ENCODE assay signal across 27 cellular contexts in genomic region chr5:149846021-149846420, GRCh38.
"Had no signal": no experiment of that assay in that cellular context is flagged by ENCODE, and none has a peak within 500 bp of the region (broad histone marks: within the 10 kb centered on the region; RNA-seq: fewer than 3 reads in every experiment).

No MANE protein-coding gene starts in this region.

- H3K4me1 Mint-ChIP-seq: naive B cell; natural killer cell; stimulated activated memory B cell treated with anti-CD40 and anti-IgM and Interleukin-4, amounts not matched to agents 10 μg/mL and 1 μg/mL and 100 μg/mL, for 72 hours; stimulated activated naive CD8-positive, alpha-beta T cell treated with anti-CD3 and anti-CD28 coated beads, Interleukin-15, amount 100 ng/mL, for 72 hours had no signal

- H3K27ac ChIP-seq: neutrophil, pancreas, psoas muscle, right lobe of liver, suprapubic skin, testis, tibial artery, transverse colon, upper lobe of right lung had no signal

- H3K4me3 ChIP-seq: pancreas, psoas muscle, right lobe of liver, suprapubic skin, testis, tibial artery, transverse colon, upper lobe of right lung had no signal

- ATAC-seq: natural killer cell; pancreas; psoas muscle; right lobe of liver; stimulated activated memory B cell treated with anti-CD40 and anti-IgM and Interleukin-4, amounts not matched to agents 10 μg/mL and 1 μg/mL and 100 μg/mL, for 72 hours; stimulated activated naive CD8-positive, alpha-beta T cell treated with anti-CD3 and anti-CD28 coated beads, Interleukin-15, amount 100 ng/mL, for 72 hours; stimulated activated naive CD8-positive, alpha-beta T cell treated with anti-CD3 and anti-CD28 coated beads, Interleukin-15, Interleukin-2, amounts not matched to agents 100 U/mL and 50 U/mL, for 24 hours; upper lobe of right lung had no signal

- H3K9me3 Mint-ChIP-seq: naive B cell; natural killer cell; nephron; stimulated activated memory B cell treated with anti-CD40 and anti-IgM and Interleukin-4, amounts not matched to agents 10 μg/mL and 1 μg/mL and 100 μg/mL, for 72 hours; stimulated activated naive CD8-positive, alpha-beta T cell treated with anti-CD3 and anti-CD28 coated beads, Interleukin-15, amount 100 ng/mL, for 72 hours; type B pancreatic cell had no signal

- H3K36me3 ChIP-seq: neutrophil had no signal

- H3K27ac Mint-ChIP-seq: naive B cell; natural killer cell; nephron; progenitor cell of endocrine pancreas; stimulated activated memory B cell treated with anti-CD40 and anti-IgM and Interleukin-4, amounts not matched to agents 10 μg/mL and 1 μg/mL and 100 μg/mL, for 72 hours; type B pancreatic cell had no signal

- H3K9me3 ChIP-seq: neutrophil, pancreas, psoas muscle, right lobe of liver, suprapubic skin, testis, tibial artery, transverse colon, upper lobe of right lung had no signal

- H3K27me3 ChIP-seq: neutrophil, pancreas, right lobe of liver, suprapubic skin, testis, tibial artery, transverse colon, upper lobe of right lung had no signal

- H3K36me3 Mint-ChIP-seq: natural killer cell had no signal

- DNase-seq: naive B cell; natural killer cell; nucleus accumbens; pancreas; psoas muscle; right cardiac atrium; right lobe of liver; small intestine; stimulated activated CD4-positive, alpha-beta T cell treated with anti-CD3 and anti-CD28 coated beads, Interleukin-12 subunit alpha, Interleukin-12 subunit beta, amount 100 ng/mL, for 4 hours; stimulated activated CD4-positive, alpha-beta T cell treated with anti-CD3 and anti-CD28 coated beads, Interleukin-1b, Interleukin-23, amount 100 ng/mL, for 48 hours; stimulated activated CD4-positive, alpha-beta T cell treated with anti-CD3 and anti-CD28 coated beads, Interleukin-4, amount 100 ng/mL, for 1 hour; stimulated activated CD4-positive, alpha-beta T cell treated with anti-CD3 and anti-CD28 coated beads, Interleukin-4, amount 100 ng/mL, for 4 hours; stimulated activated CD8-positive, alpha-beta memory T cell treated with anti-CD3 and anti-CD28 coated beads, Interleukin-4, amount 100 ng/mL, for 48 hours; stimulated activated naive CD4-positive, alpha-beta T cell; stimulated activated naive CD8-positive, alpha-beta T cell treated with anti-CD3 and anti-CD28 coated beads, Interleukin-15, amount 100 ng/mL, for 72 hours; stimulated activated naive CD8-positive, alpha-beta T cell treated with anti-CD3 and anti-CD28 coated beads, Interleukin-15, Interleukin-2, amounts not matched to agents 100 U/mL and 50 U/mL, for 24 hours; substantia nigra; testis; tibial artery; transverse colon; upper lobe of right lung had no signal

- H3K4me3 Mint-ChIP-seq: naive B cell; natural killer cell; nephron; stimulated activated memory B cell treated with anti-CD40 and anti-IgM and Interleukin-4, amounts not matched to agents 10 μg/mL and 1 μg/mL and 100 μg/mL, for 72 hours; stimulated activated naive CD8-positive, alpha-beta T cell treated with anti-CD3 and anti-CD28 coated beads, Interleukin-15, amount 100 ng/mL, for 72 hours; type B pancreatic cell had no signal

- H3K4me1 ChIP-seq: pancreas, psoas muscle, right lobe of liver, suprapubic skin, testis, tibial artery, upper lobe of right lung had no signal

- H3K27me3 Mint-ChIP-seq: naive B cell; stimulated activated memory B cell treated with anti-CD40 and anti-IgM and Interleukin-4, amounts not matched to agents 10 μg/mL and 1 μg/mL and 100 μg/mL, for 72 hours; stimulated activated naive CD8-positive, alpha-beta T cell treated with anti-CD3 and anti-CD28 coated beads, Interleukin-15, amount 100 ng/mL, for 72 hours; type B pancreatic cell had no signal
